ENCODE assay signal across 15 cellular contexts in genomic region chr10:19347592-19347991, GRCh38.
A peak's percentile ranks its signal among the peaks of the same experiment; 100 is the strongest.
DNase-seq lines count a peak whose midpoint lies in the region; ATAC-seq and TF ChIP-seq lines count a peak whose summit lies in the region.
"Had no signal": no experiment of that assay in that cellular context is flagged by ENCODE, and none has a peak within 500 bp of the region (broad histone marks: within the 10 kb centered on the region; RNA-seq: fewer than 3 reads in every experiment).

No MANE protein-coding gene starts in this region.

- peak; percentile 67 for TF ChIP-seq CTCF in 22Rv1 (IDR thresholded peaks at IDR 0.05)

- DNase-seq in GM23248 (peak; percentile 4), adipocyte (ENCODE audit: low read depth) (peak; percentile 0), iPS-NIHi7 (ENCODE audit: extremely low spot score) (peak; percentile 34), NCI-H226 (no peak)
- DNase-seq: foreskin fibroblast; left lung; ovary; Right ventricle myocardium superior; stimulated activated CD4-positive, alpha-beta T cell treated with anti-CD3 and anti-CD28 coated beads, Interleukin-1b, Interleukin-23, amount 100 ng/mL, for 48 hours had no signal

- H3K4me3 ChIP-seq in GM23248 (no peak overlapping the region), adipocyte (ENCODE audit: low read length) (no peak overlapping the region)
- H3K4me3 ChIP-seq: coronary artery, left lung, ovary had no signal

- no peak overlapping the region for H2AFZ ChIP-seq in GM23248

- H3K4me1 ChIP-seq in GM23248 (ENCODE audit: insufficient read depth) (no peaks in the 10 kb centered on the region), adipocyte (ENCODE audit: control insufficient read depth, insufficient read depth, low read length) (no peaks in the 10 kb centered on the region)
- H3K4me1 ChIP-seq: left lung had no signal

- H4K20me1 ChIP-seq in GM23248 (ENCODE audit: insufficient read depth), result no peaks in the 10 kb centered on the region

- no peak overlapping the region for H3K4me2 ChIP-seq in GM23248 (ENCODE audit: unreplicated experiment)

- in situ Hi-C loops in GM23248 (cut with MboI), result no loop called here

- ATAC-seq in GM19324 (IDR thresholded peaks at IDR 0.05; ENCODE audit: low FRiP score, unreplicated experiment), result no peak
- no peak for ATAC-seq in GM21447 (IDR thresholded peaks at IDR 0.05; ENCODE audit: unreplicated experiment)
- no peak for ATAC-seq in GM18907 (IDR thresholded peaks at IDR 0.05; ENCODE audit: unreplicated experiment)
- ATAC-seq: left lung; stimulated activated effector memory CD8-positive, alpha-beta T cell treated with anti-CD3 and anti-CD28 coated beads, Interleukin-12 subunit alpha, Interleukin-12 subunit beta, amount 100 ng/mL, for 72 hours had no signal

- no peaks in the 10 kb centered on the region for H3K9me3 ChIP-seq in GM23248 (ENCODE audit: low read depth)
- no peaks in the 10 kb centered on the region for H3K9me3 ChIP-seq in adipocyte (ENCODE audit: control insufficient read depth, low read length)
- H3K9me3 ChIP-seq: left lung, ovary had no signal

- 34 to 35% methylated on average over 4 of the region's 4 CpGs for WGBS in GM23248 (ENCODE audit: low coverage in 1 of 2, low lambda C conversion rate in 2 of 2, missing lambda C conversion rate in 2 of 2), 2 experiments

- no peaks in the 10 kb centered on the region for H3K9me2 ChIP-seq in GM23248 (ENCODE audit: insufficient read depth)

- H3K9ac ChIP-seq in GM23248, result no peak overlapping the region
- no peak overlapping the region for H3K9ac ChIP-seq in adipocyte (ENCODE audit: low read length)

- no peak overlapping the region for H3K27ac ChIP-seq in 22Rv1
- H3K27ac ChIP-seq in GM23248, result no peak overlapping the region
- H3K27ac ChIP-seq: coronary artery, left lung, ovary had no signal

- H3K27me3 ChIP-seq in GM23248 (replicated peaks; ENCODE audit: insufficient read depth), result no peaks in the 10 kb centered on the region
- no peaks in the 10 kb centered on the region for H3K27me3 ChIP-seq in adipocyte (replicated peaks; ENCODE audit: control insufficient read depth, insufficient read depth, low read length)
- H3K27me3 ChIP-seq: left lung, ovary had no signal

- H3K79me2 ChIP-seq in GM23248 (ENCODE audit: insufficient read depth), result no peaks in the 10 kb centered on the region

- H3K36me3 ChIP-seq in GM23248 (ENCODE audit: low read depth) (no peaks in the 10 kb centered on the region), adipocyte (ENCODE audit: control insufficient read depth, insufficient read depth, low read length, severe bottlenecking) (no peaks in the 10 kb centered on the region)
- H3K36me3 ChIP-seq: left lung, ovary had no signal

- no peaks in the 10 kb centered on the region for H3F3A ChIP-seq in GM23248 (ENCODE audit: insufficient read depth)
